ENCODE assay signal across 13 cellular contexts in genomic region chr16:71460246-71460645, GRCh38. TPM values are rescaled to one million over a fixed set of nuclear protein-coding genes. Genes with fewer than 3 reads are reported as not detected.
DNase-seq lines count a peak whose midpoint lies in the region; ATAC-seq and TF ChIP-seq lines count a peak whose summit lies in the region.
"Had no signal": no experiment of that assay in that cellular context is flagged by ENCODE, and none has a peak within 500 bp of the region (broad histone marks: within the 10 kb centered on the region; RNA-seq: fewer than 3 reads in every experiment).

No MANE protein-coding gene starts in this region.

- peak overlapping the region; percentile 20; the same call in 1 of the 2 replicates for H3K4me2 ChIP-seq in SK-N-SH

- H3K79me2 ChIP-seq in SK-N-SH (ENCODE audit: insufficient read depth) = peaks cover 43% of the 10 kb centered on the region

- DNase-seq in SK-N-SH = no peak
- DNase-seq in RWPE2 (ENCODE audit: low spot score) = no peak
- peak; percentile 85 for DNase-seq in fibroblast of mammary gland (ENCODE audit: low read depth)
- peak; percentile 30 for DNase-seq in renal cortical epithelial cell (ENCODE audit: low read depth)
- DNase-seq in putamen (ENCODE audit: low spot score) = no peak
- DNase-seq in iPS-NIHi7 (ENCODE audit: extremely low spot score) = no peak
- DNase-seq: activated T-cell treated with anti-CD3 and anti-CD28 coated beads for 4 hours had no signal

- H3K27ac ChIP-seq in SK-N-SH (ENCODE audit: low read depth in 2 of 2, low read length in 1 of 2) = no peak overlapping the region
- H3K27ac ChIP-seq in RWPE2 (ENCODE audit: poor library complexity, severe bottlenecking) = peak overlapping the region; percentile 72
- H3K27ac ChIP-seq: 22Rv1, HL-60 had no signal

- H3K4me1 ChIP-seq in SK-N-SH (ENCODE audit: control insufficient read depth in 1 of 2, insufficient read depth in 2 of 2, low read depth in 1 of 2, low read length in 1 of 2) (peaks cover 3 to 11% of the 10 kb centered on the region in 2 experiments; a peak in 3 of 4 replicates), RWPE2 (ENCODE audit: insufficient read depth, poor library complexity, severe bottlenecking) (peaks cover 22% of the 10 kb centered on the region)

- H3K27me3 ChIP-seq in SK-N-SH (ENCODE audit: insufficient read depth) (no peaks in the 10 kb centered on the region), RWPE2 (ENCODE audit: insufficient read depth, poor library complexity, severe bottlenecking) (no peaks in the 10 kb centered on the region)

- no peak overlapping the region for H3K9ac ChIP-seq in SK-N-SH

- TF ChIP-seq CTCF in SK-N-SH (IDR thresholded peaks at IDR 0.05) (no peak), RWPE2 (IDR thresholded peaks at IDR 0.05; ENCODE audit: poor library complexity, severe bottlenecking) (no peak), fibroblast of mammary gland (conservative IDR thresholded peaks at IDR 0.05; ENCODE audit: control insufficient read depth, insufficient read depth, low read depth, low read length) (no peak)

- H3K9me2 ChIP-seq in SK-N-SH = no peaks in the 10 kb centered on the region

- 60% methylated on average over 4 of the region's 4 CpGs for WGBS in SK-N-SH (ENCODE audit: low lambda C conversion rate)

- CTCF ChIA-PET in SK-N-SH (lab: Yijun Ruan, JAX) = interaction anchor here (0.6 kb wide), 1 partner anchor 10 kb away, joined by 3 read pairs; no protein-coding TSS in a partner anchor

- POLR2A ChIA-PET in SK-N-SH (lab: Yijun Ruan, JAX) = no interaction called here

- peaks cover 3% of the 10 kb centered on the region for H3F3A ChIP-seq in SK-N-SH (replicated peaks; ENCODE audit: insufficient read depth)

- TF ChIP-seq RAD21 in SK-N-SH (IDR thresholded peaks at IDR 0.05; ENCODE audit: low read length) = no peak

- TF ChIP-seq EP300 in SK-N-SH (IDR thresholded peaks at IDR 0.05; ENCODE audit: borderline replicate concordance in 1 of 2, low read depth in 1 of 2, low read length in 1 of 2) = no peak

- no peaks in the 10 kb centered on the region for H4K20me1 ChIP-seq in SK-N-SH (ENCODE audit: insufficient read depth)

- H3K4me3 ChIP-seq in SK-N-SH (ENCODE audit: low read depth in 2 of 2, low read length in 1 of 2) (peak overlapping the region in 1 of 2 experiments; percentile 6; a peak in 1 of 4 replicates), RWPE2 (ENCODE audit: severe bottlenecking) (peak overlapping the region; percentile 70), fibroblast of mammary gland (ENCODE audit: control insufficient read depth, low read depth, low read length) (peak overlapping the region; percentile 97)

- H3K9me3 ChIP-seq in SK-N-SH = no peaks in the 10 kb centered on the region
- H3K9me3 ChIP-seq in RWPE2 (ENCODE audit: severe bottlenecking) = no peaks in the 10 kb centered on the region

- no peak overlapping the region for H2AFZ ChIP-seq in SK-N-SH (ENCODE audit: low read depth)

- ATAC-seq in SK-N-SH treated with all-trans-retinoic acid at 6 μM for 48 hours = no peak; the same call in 2 of the 3 replicates
- peak; percentile 84 for ATAC-seq in RWPE2 (ENCODE audit: low read depth)
- ATAC-seq in GM18909 (IDR thresholded peaks at IDR 0.05; ENCODE audit: poor library complexity, unreplicated experiment) = no peak

- H3K36me3 ChIP-seq in SK-N-SH (replicated peaks in 1 of 2; ENCODE audit: control insufficient read depth in 1 of 2, insufficient read depth in 2 of 2, low read length in 1 of 2) = peaks cover 8 to 12% of the 10 kb centered on the region in 2 experiments
- peaks cover 26% of the 10 kb centered on the region for H3K36me3 ChIP-seq in RWPE2 (ENCODE audit: low read depth)

TF ChIP-seq in SK-N-SH, 30 proteins besides CTCF, POLR2A, EP300 and RAD21:
- TF ChIP-seq TCF12 (IDR thresholded peaks at IDR 0.05) (peak; percentile 49), TAF1 (IDR thresholded peaks at IDR 0.05; ENCODE audit: borderline replicate concordance, low read depth, low read length) (no peak), POLR2AphosphoS5 (IDR thresholded peaks at IDR 0.05; ENCODE audit: low read depth, low read length) (no peak), JUND (IDR thresholded peaks at IDR 0.05) (peak; percentile 19; the same call in 1 of the 2 replicates), FOSL2 (IDR thresholded peaks at IDR 0.05; ENCODE audit: borderline replicate concordance, low read depth) (0 out of 2 replicates have a peak, but pooled peaks have one; percentile 31)

TF ChIP-seq in SK-N-SH treated with all-trans-retinoic acid at 6 μM for 48 hours, 23 proteins besides CTCF, POLR2A, EP300 and RAD21:
- TF ChIP-seq ZFP30 (CRISPR knock-in tag; IDR thresholded peaks at IDR 0.05) (no peak), ARNTL (CRISPR knock-in tag; IDR thresholded peaks at IDR 0.05; ENCODE audit: borderline replicate concordance, low read depth) (no peak), CSDC2 (CRISPR knock-in tag; IDR thresholded peaks at IDR 0.05) (no peak), PPARA (CRISPR knock-in tag; IDR thresholded peaks at IDR 0.05; ENCODE audit: borderline replicate concordance) (no peak), ESRRG (CRISPR knock-in tag; IDR thresholded peaks at IDR 0.05) (no peak), CREB5 (CRISPR knock-in tag; IDR thresholded peaks at IDR 0.05; ENCODE audit: low read depth) (no peak), GLIS3 (CRISPR knock-in tag; IDR thresholded peaks at IDR 0.05) (no peak), BACH2 (CRISPR knock-in tag; IDR thresholded peaks at IDR 0.05; ENCODE audit: borderline replicate concordance) (no peak), ZNF8 (CRISPR knock-in tag; IDR thresholded peaks at IDR 0.05) (no peak), TSHZ2 (CRISPR knock-in tag; IDR thresholded peaks at IDR 0.05) (no peak), SNAI2 (CRISPR knock-in tag; IDR thresholded peaks at IDR 0.05) (no peak), POU6F1 (CRISPR knock-in tag; IDR thresholded peaks at IDR 0.05; ENCODE audit: borderline replicate concordance, low read depth) (no peak), OSR1 (CRISPR knock-in tag; IDR thresholded peaks at IDR 0.05) (no peak), ISL1 (CRISPR knock-in tag; IDR thresholded peaks at IDR 0.05) (no peak)

RNA-seq across cellular contexts. Expression of gene ZNF23, which starts 1.8 kb away (rescaled TPM):
- polyA plus RNA-seq in SK-N-SH (2012; rRNA removed) = 6.5 and 7.3 TPM in 2 replicates
- 6.8 and 7.7 TPM in 2 replicates for polyA plus RNA-seq in SK-N-SH (2012; cell fraction: cytosol; rRNA removed)
- polyA plus RNA-seq in SK-N-SH (2012; cell fraction: nucleus; rRNA removed) = 16.2 and 19.1 TPM in 2 replicates
- total RNA-seq in renal cortical epithelial cell = 5.9 and 10.5 TPM in 2 replicates

RNA-seq across cellular contexts. Expression of gene TLE7, which starts 18.4 kb away (rescaled TPM):
- polyA plus RNA-seq in SK-N-SH (2012; rRNA removed) = not detected in 2 replicates
- polyA plus RNA-seq in SK-N-SH (2012; cell fraction: cytosol; rRNA removed) = not detected in 2 replicates
- polyA plus RNA-seq in SK-N-SH (2012; cell fraction: nucleus; rRNA removed) = not detected in 2 replicates
- total RNA-seq in renal cortical epithelial cell = not detected in 2 replicates
- total RNA-seq: lower leg skin, temporal lobe had no signal

RNA-seq across cellular contexts. Expression of gene ZNF19, which starts 28.9 kb away (rescaled TPM):
- 1.4 and 2.3 TPM in 2 replicates for polyA plus RNA-seq in SK-N-SH (2012; rRNA removed)
- 1.1 and 1.6 TPM in 2 replicates for polyA plus RNA-seq in SK-N-SH (2012; cell fraction: cytosol; rRNA removed)
- 9.9 and 12.9 TPM in 2 replicates for polyA plus RNA-seq in SK-N-SH (2012; cell fraction: nucleus; rRNA removed)
- 2.1 and 8.9 TPM in 2 replicates for total RNA-seq in renal cortical epithelial cell

Comparison
In these comparisons a context has a peak if more than half of its experiments do, and no peak if none do; other contexts are left out.
1. DNase-seq: peak in fibroblast of mammary gland (single experiment) and renal cortical epithelial cell (single experiment); none in SK-N-SH (single experiment), RWPE2 (single experiment), putamen (single experiment) and iPS-NIHi7 (single experiment).